ENCODE assay signal across 9 cellular contexts in the genomic region with DNA sequence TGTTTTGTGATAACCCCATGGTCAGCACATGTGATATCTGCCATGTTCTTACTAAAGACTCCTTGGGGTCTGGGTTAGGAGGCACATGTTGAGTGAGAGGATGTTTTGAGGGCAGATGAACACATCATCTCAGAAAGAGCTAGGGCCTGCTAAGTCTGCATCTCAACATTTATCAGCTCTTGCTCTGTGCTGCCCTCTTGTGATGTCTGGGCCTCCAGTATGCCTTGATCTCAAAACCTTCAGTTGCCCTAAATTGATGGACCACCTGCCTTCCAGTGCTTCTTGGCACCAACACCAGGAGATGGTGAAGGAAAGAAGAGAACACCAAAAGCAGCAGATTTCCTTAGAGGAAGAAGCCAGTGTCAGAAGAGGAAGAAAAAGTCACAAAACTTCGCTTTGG. TPM values are rescaled to one million over a fixed set of nuclear protein-coding genes. Genes with fewer than 3 reads are reported as not detected.
DNase-seq lines count a peak whose midpoint lies in the region; ATAC-seq lines count a peak whose summit lies in the region.
"Had no signal": no experiment of that assay in that cellular context is flagged by ENCODE, and none has a peak within 500 bp of the region (broad histone marks: within the 10 kb centered on the region; RNA-seq: fewer than 3 reads in every experiment).

No MANE protein-coding gene starts in this region.

- ATAC-seq in GM19395 (IDR thresholded peaks at IDR 0.05; ENCODE audit: unreplicated experiment) = no peak
- no peak for ATAC-seq in GM21515 (IDR thresholded peaks at IDR 0.05; ENCODE audit: unreplicated experiment)
- ATAC-seq: activated naive CD4-positive, alpha-beta T cell treated with anti-CD3 and anti-CD28 coated beads, Interleukin-2, amount 50 U/mL, for 72 hours had no signal

- in situ Hi-C loops in G401 (cut with HindIII; ENCODE audit: low sequenced_read_pairs) (no loop called here), KBM-7 (cut with MboI; ENCODE audit: low pct_unique_long_range_greater_than_20kb, low sequenced_read_pairs) (no loop called here)

- DNase-seq in G401 (ENCODE audit: low spot score) = peak; percentile 37
- peak; percentile 25 for DNase-seq in KBM-7
- peak; percentile 50 for DNase-seq in amniotic epithelial cell (ENCODE audit: low read depth)
- DNase-seq in medulla oblongata (ENCODE audit: extremely low spot score) = peak; percentile 44
- no peak for DNase-seq in GM19240 (ENCODE audit: insufficient read length, low spot score)
- no peak for DNase-seq in AG08396 (ENCODE audit: low spot score)

RNA-seq across cellular contexts. Expression of gene MID1, which starts 22.5 kb away (rescaled TPM):
- total RNA-seq in G401 (2014; rRNA removed; shearing (Covaris generic)) = 0.06 and 0.07 TPM in 2 replicates

Comparison
In these comparisons a context has a peak if more than half of its experiments do, and no peak if none do; other contexts are left out.
1. DNase-seq: peak in G401 (single experiment), KBM-7 (single experiment), amniotic epithelial cell (single experiment) and medulla oblongata (single experiment); none in GM19240 (single experiment) and AG08396 (single experiment).